8 cellular contexts compared by ENCODE assay signal in the genomic region with DNA sequence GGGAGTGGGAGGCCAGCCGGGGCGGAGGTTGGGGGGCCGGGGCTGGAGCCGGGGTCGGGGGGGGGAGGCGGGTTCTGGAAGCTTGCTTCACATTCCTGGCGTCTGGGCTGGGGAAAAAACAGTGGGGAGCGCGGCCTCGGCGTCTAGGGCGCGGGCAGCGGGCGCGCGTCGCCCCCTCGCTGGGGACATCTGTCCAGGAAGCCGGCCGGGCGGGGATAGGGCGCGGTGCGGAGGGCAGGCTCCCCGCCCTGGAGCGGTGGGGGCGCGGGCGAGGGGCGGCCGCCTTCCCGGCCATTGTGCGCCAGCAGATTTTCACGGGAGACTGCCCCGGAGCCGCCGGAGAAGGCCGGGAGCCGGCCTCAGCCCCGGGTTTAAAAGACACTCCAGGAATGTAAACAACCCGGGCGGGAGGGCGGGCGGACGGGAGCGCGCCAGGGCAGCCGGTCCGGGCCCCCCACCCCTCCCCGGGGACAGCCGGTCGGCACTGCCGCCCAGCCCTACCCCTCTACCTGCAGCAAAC. TPM values are rescaled to one million over a fixed set of nuclear protein-coding genes. Genes with fewer than 3 reads are reported as not detected.
A peak's percentile ranks its signal among the peaks of the same experiment; 100 is the strongest.
DNase-seq lines count a peak whose midpoint lies in the region; ATAC-seq and TF ChIP-seq lines count a peak whose summit lies in the region.

No MANE protein-coding gene starts in this region.

- no peaks in the 10 kb centered on the region for H3K27me3 ChIP-seq in ovary

- H3K36me3 ChIP-seq in ovary: no peaks in the 10 kb centered on the region

- peak; percentile 7 for ATAC-seq in Right ventricle myocardium superior (ENCODE audit: poor library complexity)

- intact Hi-C loops in activated T-helper 1 cell treated with anti-CD3 and anti-CD28 coated beads, Interleukin-12 subunit alpha, Interleukin-12 subunit beta, Interleukin-2, Interleukin-4 antibody, amounts not matched to agents 30 ng/mL and 10 ng/mL and 1 ng/mL, durations not matched to agents 14 hours and 24 hours and 36 hours (cut with micrococcal nuclease): no loop called here
- intact Hi-C loops in Right ventricle myocardium superior (cut with DNase I): loop anchor here (5.0 kb wide), 1 partner anchor 77 kb away; no protein-coding TSS in a partner anchor
- intact Hi-C loops in ovary (cut with DNase I): loop anchor here in 3 of 4 donors (2.0 to 5.0 kb wide), 2 partner anchors 77 to 113 kb away; no protein-coding TSS in a partner anchor

- no peaks in the 10 kb centered on the region for H3K9me3 Mint-ChIP-seq in T-helper 2 cell treated with Interferon-gamma antibody and Interleukin-4, amounts not matched to agents 5 μg/mL and 100 μg/mL, for 36 hours
- no peaks in the 10 kb centered on the region for H3K9me3 Mint-ChIP-seq in activated T-helper 1 cell treated with anti-CD3 and anti-CD28 coated beads, Interleukin-12 subunit alpha, Interleukin-12 subunit beta, Interleukin-2, Interleukin-4 antibody, amounts not matched to agents 30 ng/mL and 10 ng/mL and 1 ng/mL, durations not matched to agents 14 hours and 24 hours and 36 hours

- peak overlapping the region; percentile 56 for H3K4me3 ChIP-seq in ovary

- no peak for TF ChIP-seq POLR2A in ovary (IDR thresholded peaks at IDR 0.05)

- DNase-seq in T-helper 2 cell treated with Interferon-gamma antibody and Interleukin-4, amounts not matched to agents 5 μg/mL and 100 μg/mL, for 36 hours (ENCODE audit: low spot score): no peak
- no peak for DNase-seq in T-helper 2 cell
- DNase-seq in activated T-helper 1 cell treated with anti-CD3 and anti-CD28 coated beads, Interleukin-12 subunit alpha, Interleukin-12 subunit beta, Interleukin-2, Interleukin-4 antibody, amounts not matched to agents 30 ng/mL and 10 ng/mL and 1 ng/mL, durations not matched to agents 14 hours and 24 hours and 36 hours (ENCODE audit: low spot score): no peak
- peak; percentile 75 for DNase-seq in Right ventricle myocardium superior
- peak; percentile 69 to 81 (median 71) for DNase-seq in ovary
- no peak for DNase-seq in GM13976 (ENCODE audit: low spot score)
- no peak for DNase-seq in KG1 (lab: John Stamatoyannopoulos, UW)
- DNase-seq in COR-L47 (lab: John Stamatoyannopoulos, UW): no peak

- 0% methylated on average over 11 to 54 of the region's 54 CpGs for WGBS in ovary, 3 donors

- peaks cover 27% of the 10 kb centered on the region for H3K27me3 Mint-ChIP-seq in T-helper 2 cell treated with Interferon-gamma antibody and Interleukin-4, amounts not matched to agents 5 μg/mL and 100 μg/mL, for 36 hours (ENCODE audit: low read depth)
- peaks cover 18% of the 10 kb centered on the region for H3K27me3 Mint-ChIP-seq in activated T-helper 1 cell treated with anti-CD3 and anti-CD28 coated beads, Interleukin-12 subunit alpha, Interleukin-12 subunit beta, Interleukin-2, Interleukin-4 antibody, amounts not matched to agents 30 ng/mL and 10 ng/mL and 1 ng/mL, durations not matched to agents 14 hours and 24 hours and 36 hours (ENCODE audit: insufficient read depth)

- H3K4me1 ChIP-seq in ovary (ENCODE audit: insufficient read depth): peaks cover 28% of the 10 kb centered on the region

- peaks cover 22% of the 10 kb centered on the region for H3K4me1 Mint-ChIP-seq in T-helper 2 cell treated with Interferon-gamma antibody and Interleukin-4, amounts not matched to agents 5 μg/mL and 100 μg/mL, for 36 hours (ENCODE audit: low read depth)
- H3K4me1 Mint-ChIP-seq in activated T-helper 1 cell treated with anti-CD3 and anti-CD28 coated beads, Interleukin-12 subunit alpha, Interleukin-12 subunit beta, Interleukin-2, Interleukin-4 antibody, amounts not matched to agents 30 ng/mL and 10 ng/mL and 1 ng/mL, durations not matched to agents 14 hours and 24 hours and 36 hours (ENCODE audit: low read depth): peaks cover 29% of the 10 kb centered on the region

- H3K27ac Mint-ChIP-seq in T-helper 2 cell treated with Interferon-gamma antibody and Interleukin-4, amounts not matched to agents 5 μg/mL and 100 μg/mL, for 36 hours: peak overlapping the region; percentile 81
- H3K27ac Mint-ChIP-seq in activated T-helper 1 cell treated with anti-CD3 and anti-CD28 coated beads, Interleukin-12 subunit alpha, Interleukin-12 subunit beta, Interleukin-2, Interleukin-4 antibody, amounts not matched to agents 30 ng/mL and 10 ng/mL and 1 ng/mL, durations not matched to agents 14 hours and 24 hours and 36 hours: peak overlapping the region; percentile 82

- no peak for TF ChIP-seq CTCF in ovary (IDR thresholded peaks at IDR 0.05)
- no peak for TF ChIP-seq CTCF in GM13976 (IDR thresholded peaks at IDR 0.05; ENCODE audit: borderline replicate concordance, control extremely low read depth, extremely low read depth, insufficient read depth, missing control alignments)

- H3K36me3 Mint-ChIP-seq in T-helper 2 cell treated with Interferon-gamma antibody and Interleukin-4, amounts not matched to agents 5 μg/mL and 100 μg/mL, for 36 hours (ENCODE audit: low read depth): no peaks in the 10 kb centered on the region
- no peaks in the 10 kb centered on the region for H3K36me3 Mint-ChIP-seq in activated T-helper 1 cell treated with anti-CD3 and anti-CD28 coated beads, Interleukin-12 subunit alpha, Interleukin-12 subunit beta, Interleukin-2, Interleukin-4 antibody, amounts not matched to agents 30 ng/mL and 10 ng/mL and 1 ng/mL, durations not matched to agents 14 hours and 24 hours and 36 hours (ENCODE audit: low read depth)

- TF ChIP-seq EP300 in ovary (IDR thresholded peaks at IDR 0.05): no peak

- no peaks in the 10 kb centered on the region for H3K9me3 ChIP-seq in ovary

- peak overlapping the region; percentile 86 to 89 for H3K27ac ChIP-seq in ovary

- in situ Hi-C loops in GM13976 (cut with MboI; ENCODE audit: low sequenced_read_pairs, unreplicated experiment): no loop called here

- peak overlapping the region; percentile 94 for H3K4me3 Mint-ChIP-seq in T-helper 2 cell treated with Interferon-gamma antibody and Interleukin-4, amounts not matched to agents 5 μg/mL and 100 μg/mL, for 36 hours
- H3K4me3 Mint-ChIP-seq in activated T-helper 1 cell treated with anti-CD3 and anti-CD28 coated beads, Interleukin-12 subunit alpha, Interleukin-12 subunit beta, Interleukin-2, Interleukin-4 antibody, amounts not matched to agents 30 ng/mL and 10 ng/mL and 1 ng/mL, durations not matched to agents 14 hours and 24 hours and 36 hours: peak overlapping the region; percentile 91

RNA-seq across cellular contexts. Expression of gene ZMIZ1, which starts 1.4 kb away (rescaled TPM):
- total RNA-seq in activated T-helper 1 cell treated with anti-CD3 and anti-CD28 coated beads, Interleukin-12 subunit alpha, Interleukin-12 subunit beta, Interleukin-2, Interleukin-4 antibody, amounts not matched to agents 30 ng/mL and 10 ng/mL and 1 ng/mL, durations not matched to agents 14 hours and 24 hours and 36 hours: 67.6 and 67.8 TPM in 2 replicates
- total RNA-seq in Right ventricle myocardium superior (44.8 TPM), ovary (100 to 1,000 TPM in 2 of 7 donors, 10 to 100 TPM in 5; 30.3 to 117 (median 86.3) TPM)
- polyA plus RNA-seq in ovary: 10 to 100 TPM; 36.5 to 40.3 TPM

Comparison
In these comparisons a context has a peak if more than half of its experiments do, and no peak if none do; other contexts are left out.
1. DNase-seq: peak in Right ventricle myocardium superior (single experiment) and ovary (5 of 5); none in T-helper 2 cell treated with Interferon-gamma antibody and Interleukin-4, amounts not matched to agents 5 μg/mL and 100 μg/mL, for 36 hours (single experiment), T-helper 2 cell (0 of 5), activated T-helper 1 cell treated with anti-CD3 and anti-CD28 coated beads, Interleukin-12 subunit alpha, Interleukin-12 subunit beta, Interleukin-2, Interleukin-4 antibody, amounts not matched to agents 30 ng/mL and 10 ng/mL and 1 ng/mL, durations not matched to agents 14 hours and 24 hours and 36 hours (single experiment), GM13976 (single experiment), KG1 (single experiment) and COR-L47 (single experiment).